ENCODE assay signal across 8 cellular contexts in the genomic region with DNA sequence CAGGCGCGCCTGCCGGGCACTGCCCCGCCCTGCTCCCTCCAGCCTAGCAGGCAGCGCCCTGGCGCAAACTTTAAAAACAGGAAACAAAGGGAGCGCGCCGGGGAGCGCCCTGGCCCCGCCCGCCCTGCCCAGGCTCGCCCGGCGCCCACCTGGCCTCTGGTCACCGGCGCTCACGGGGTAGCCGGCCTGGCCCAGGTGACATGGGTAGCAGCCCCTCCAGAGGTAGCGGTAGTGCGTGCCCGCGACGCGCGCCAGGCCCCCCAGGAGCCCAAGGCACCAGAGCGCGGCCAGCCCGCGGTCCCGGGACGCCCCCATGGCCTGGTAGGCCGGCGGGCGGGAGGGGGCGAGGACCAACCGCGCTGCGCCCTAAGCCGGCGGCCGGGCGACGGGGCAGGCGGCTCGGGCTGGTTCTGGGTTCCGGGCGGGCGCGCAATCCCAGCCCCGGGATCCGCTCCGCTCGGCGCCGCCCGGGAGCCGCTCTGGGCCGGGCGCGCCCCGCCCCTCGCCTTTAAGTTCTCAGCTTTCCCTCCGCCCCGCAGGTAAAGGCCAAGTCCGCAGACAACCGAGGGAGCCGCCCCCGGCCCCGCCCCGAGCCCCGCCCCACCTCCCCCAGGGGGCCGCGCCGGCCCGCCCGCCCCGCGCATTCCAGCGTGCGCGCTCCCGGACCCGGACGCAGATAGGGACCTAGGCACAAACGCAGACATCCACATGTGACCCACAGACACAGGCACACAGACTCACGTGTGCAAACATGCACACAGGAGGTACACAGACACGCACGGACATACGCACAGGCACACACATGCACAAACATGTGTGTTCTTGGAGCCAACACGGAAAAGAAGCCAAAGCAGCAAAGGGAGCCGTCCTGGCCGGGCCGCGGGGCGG.
A peak's percentile ranks its signal among the peaks of the same experiment; 100 is the strongest.
DNase-seq lines count a peak whose midpoint lies in the region; ATAC-seq and TF ChIP-seq lines count a peak whose summit lies in the region.

No MANE protein-coding gene starts in this region.

- H3K4me3 ChIP-seq in OCI-LY7 (ENCODE audit: low read depth, low read length, poor library complexity, severe bottlenecking) (no peak overlapping the region), fibroblast of the aortic adventitia (ENCODE audit: low read depth, low read length) (peak overlapping the region; percentile 76), neuron (ENCODE audit: low read length) (peak overlapping the region; percentile 49)

- no peaks in the 10 kb centered on the region for H3K9me3 Mint-ChIP-seq in stimulated activated naive CD8-positive, alpha-beta T cell treated with anti-CD3 and anti-CD28 coated beads, Interleukin-15, Interleukin-2, amounts not matched to agents 100 ng/mL and 50 ng/mL, for 24 hours

- H3K27ac Mint-ChIP-seq in stimulated activated naive CD8-positive, alpha-beta T cell treated with anti-CD3 and anti-CD28 coated beads, Interleukin-15, Interleukin-2, amounts not matched to agents 100 ng/mL and 50 ng/mL, for 24 hours: peak overlapping the region; percentile 75

- CTCF ChIA-PET in OCI-LY7 (lab: Charles Lee; ENCODE audit: unreplicated experiment): no interaction called here

- H3K9me3 ChIP-seq in OCI-LY7 (ENCODE audit: low read length) (no peaks in the 10 kb centered on the region), neuron (ENCODE audit: low read length) (no peaks in the 10 kb centered on the region)

- H3K4me2 ChIP-seq in OCI-LY7 (ENCODE audit: low read length): no peak overlapping the region

- peaks cover 14% of the 10 kb centered on the region for H3K4me1 Mint-ChIP-seq in stimulated activated naive CD8-positive, alpha-beta T cell treated with anti-CD3 and anti-CD28 coated beads, Interleukin-15, Interleukin-2, amounts not matched to agents 100 ng/mL and 50 ng/mL, for 24 hours (ENCODE audit: low read depth)

- no peaks in the 10 kb centered on the region for H3K27me3 Mint-ChIP-seq in stimulated activated naive CD8-positive, alpha-beta T cell treated with anti-CD3 and anti-CD28 coated beads, Interleukin-15, Interleukin-2, amounts not matched to agents 100 ng/mL and 50 ng/mL, for 24 hours

- no peaks in the 10 kb centered on the region for H3K36me3 Mint-ChIP-seq in stimulated activated naive CD8-positive, alpha-beta T cell treated with anti-CD3 and anti-CD28 coated beads, Interleukin-15, Interleukin-2, amounts not matched to agents 100 ng/mL and 50 ng/mL, for 24 hours (ENCODE audit: low read depth)

- no peaks in the 10 kb centered on the region for H3K27me3 ChIP-seq in neuron (ENCODE audit: insufficient read depth, low read length)

- TF ChIP-seq CTCF in OCI-LY7 (conservative IDR thresholded peaks at IDR 0.05; ENCODE audit: low read length) (no peak), fibroblast of the aortic adventitia (IDR thresholded peaks at IDR 0.05; ENCODE audit: insufficient read depth, low read length) (no peak)

- ATAC-seq in HG02840 (IDR thresholded peaks at IDR 0.05; ENCODE audit: low FRiP score, unreplicated experiment): no peak

- no TSS peak for BruUV-seq in OCI-LY7 (replicated peaks; lab: Mats Ljungman, UMichigan)

- H4K20me1 ChIP-seq in OCI-LY7 (ENCODE audit: insufficient read depth, low read length): no peaks in the 10 kb centered on the region

- H3K4me3 Mint-ChIP-seq in stimulated activated naive CD8-positive, alpha-beta T cell treated with anti-CD3 and anti-CD28 coated beads, Interleukin-15, Interleukin-2, amounts not matched to agents 100 ng/mL and 50 ng/mL, for 24 hours: peak overlapping the region; percentile 78

- H3K79me2 ChIP-seq in OCI-LY7 (ENCODE audit: insufficient read depth, low read depth, low read length): no peaks in the 10 kb centered on the region

- H3K9me2 ChIP-seq in OCI-LY7 (ENCODE audit: insufficient read depth, low read length): no peaks in the 10 kb centered on the region

- H3K27ac ChIP-seq in OCI-LY7 (ENCODE audit: low read depth, low read length, poor library complexity, severe bottlenecking): no peak overlapping the region

- H2AFZ ChIP-seq in OCI-LY7 (ENCODE audit: low read length) (no peak overlapping the region), neuron (ENCODE audit: low read depth, low read length) (no peak overlapping the region)

- H3K36me3 ChIP-seq in OCI-LY7 (ENCODE audit: insufficient read depth, low read length): no peaks in the 10 kb centered on the region
- no peaks in the 10 kb centered on the region for H3K36me3 ChIP-seq in neuron (ENCODE audit: insufficient read depth, low read length)

- POLR2A ChIA-PET in OCI-LY7 (lab: Charles Lee): no interaction called here

- H3K4me1 ChIP-seq in OCI-LY7 (ENCODE audit: insufficient read depth, low read length, poor library complexity, severe bottlenecking) (no peaks in the 10 kb centered on the region), neuron (ENCODE audit: insufficient read depth, low read length) (peaks cover 14% of the 10 kb centered on the region)

- intact Hi-C loops in OCI-LY7 (cut with micrococcal nuclease; ENCODE audit: unreplicated experiment): no loop called here

- peak; percentile 70 for DNase-seq in H4 (ENCODE audit: low spot score)
- DNase-seq in OCI-LY7 (ENCODE audit: low spot score): peak; percentile 10
- DNase-seq in activated T-helper 1 cell treated with Interleukin-2 at 50 U/mL for 16 hours (ENCODE audit: low read depth): peak; percentile 80
- DNase-seq in fibroblast of the aortic adventitia (ENCODE audit: low read depth): peak; percentile 68
- DNase-seq in SHP77 treated with DMSO at 0.1 percent for 48 hours (lab: John Stamatoyannopoulos, UW): no peak
